25 cellular contexts compared by ENCODE assay signal in the genomic region with DNA sequence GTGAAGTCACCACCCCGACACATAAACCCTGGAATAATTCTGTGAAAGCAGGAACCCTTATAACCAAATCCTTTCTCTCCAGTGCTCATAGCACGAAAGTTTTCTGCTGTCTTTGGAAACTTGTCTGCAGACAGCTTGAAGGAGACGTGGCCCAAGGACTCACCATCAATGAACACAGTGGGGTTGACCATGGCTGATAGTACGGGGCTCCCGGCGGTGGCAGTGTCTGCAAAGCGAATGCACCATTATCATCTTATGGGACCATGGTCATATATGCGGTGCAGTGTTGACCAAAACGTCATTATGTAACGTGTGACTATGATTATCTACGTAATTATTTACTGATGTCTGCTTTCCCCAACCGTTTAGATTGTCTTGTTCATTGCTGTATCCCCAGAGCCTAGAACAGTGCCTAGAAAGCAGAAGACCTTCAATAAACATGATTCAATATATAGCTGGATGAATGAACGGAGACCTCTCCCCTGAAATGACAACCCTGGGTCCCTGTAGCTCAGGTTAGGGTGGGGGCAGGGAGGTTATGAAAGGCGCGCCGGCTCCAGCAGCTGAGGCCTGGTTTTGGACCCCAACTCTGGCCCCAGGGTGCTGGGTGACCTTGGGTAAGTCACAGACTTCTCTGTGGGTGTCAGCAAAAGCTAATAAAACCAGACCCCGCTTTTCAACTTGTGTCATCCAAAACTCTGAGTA.
"Had no signal": no experiment of that assay in that cellular context is flagged by ENCODE, and none has a peak within 500 bp of the region (broad histone marks: within the 10 kb centered on the region; RNA-seq: fewer than 3 reads in every experiment).

No MANE protein-coding gene starts in this region.

- H3K27ac Mint-ChIP-seq: activated B cell treated with CpG ODN at 0.5 μM for 24 hours; activated CD8-positive, alpha-beta memory T cell treated with anti-CD3 and anti-CD28 coated beads, Interleukin-2, amount 10 ng/mL, durations not matched to agents 7 days and 5 days; activated CD8-positive, alpha-beta T cell treated with anti-CD3 and anti-CD28 coated beads for 36 hours; activated naive CD8-positive, alpha-beta T cell; activated T-cell treated with anti-CD3 and anti-CD28 coated beads, Interleukin-2, amount 50 U/mL, for 72 hours; nephron progenitor cell; stimulated activated naive B cell treated with anti-CD40 and anti-IgM and Interleukin-4, amounts not matched to agents 10 μg/mL and 1 μg/mL and 100 μg/mL, for 72 hours; T-helper 2 cell treated with Interferon-gamma antibody and Interleukin-4, amounts not matched to agents 5 μg/mL and 100 μg/mL, for 36 hours had no signal

- H3K4me1 ChIP-seq: colonic mucosa, esophagus squamous epithelium, pancreas, psoas muscle, stomach, suprapubic skin, tibial artery had no signal

- H3K4me1 Mint-ChIP-seq: activated B cell treated with CpG ODN at 0.5 μM for 24 hours; activated CD8-positive, alpha-beta memory T cell treated with anti-CD3 and anti-CD28 coated beads, Interleukin-2, amount 10 ng/mL, durations not matched to agents 7 days and 5 days; stimulated activated naive B cell treated with anti-CD40 and anti-IgM and Interleukin-4, amounts not matched to agents 10 μg/mL and 1 μg/mL and 100 μg/mL, for 72 hours had no signal

- H3K4me3 Mint-ChIP-seq: activated B cell treated with CpG ODN at 0.5 μM for 24 hours; activated CD8-positive, alpha-beta memory T cell treated with anti-CD3 and anti-CD28 coated beads, Interleukin-2, amount 10 ng/mL, durations not matched to agents 7 days and 5 days; activated CD8-positive, alpha-beta T cell treated with anti-CD3 and anti-CD28 coated beads for 36 hours; activated naive CD8-positive, alpha-beta T cell; activated T-cell treated with anti-CD3 and anti-CD28 coated beads, Interleukin-2, amount 50 U/mL, for 72 hours; nephron progenitor cell; stimulated activated naive B cell treated with anti-CD40 and anti-IgM and Interleukin-4, amounts not matched to agents 10 μg/mL and 1 μg/mL and 100 μg/mL, for 72 hours; T-helper 2 cell treated with Interferon-gamma antibody and Interleukin-4, amounts not matched to agents 5 μg/mL and 100 μg/mL, for 36 hours had no signal

- H3K27me3 Mint-ChIP-seq: activated naive CD8-positive, alpha-beta T cell had no signal

- H3K36me3 ChIP-seq: colonic mucosa, esophagus squamous epithelium, pancreas, stomach, suprapubic skin, tibial artery had no signal

- H3K27me3 ChIP-seq: colonic mucosa, pancreas had no signal

- H3K4me3 ChIP-seq: colonic mucosa, esophagus squamous epithelium, pancreas, psoas muscle, stomach, suprapubic skin, tibial artery had no signal

- H3K9me3 Mint-ChIP-seq: activated B cell treated with CpG ODN at 0.5 μM for 24 hours; activated CD8-positive, alpha-beta T cell treated with anti-CD3 and anti-CD28 coated beads for 36 hours; activated T-cell treated with anti-CD3 and anti-CD28 coated beads, Interleukin-2, amount 50 U/mL, for 72 hours; nephron progenitor cell; stimulated activated naive B cell treated with anti-CD40 and anti-IgM and Interleukin-4, amounts not matched to agents 10 μg/mL and 1 μg/mL and 100 μg/mL, for 72 hours; T-helper 2 cell treated with Interferon-gamma antibody and Interleukin-4, amounts not matched to agents 5 μg/mL and 100 μg/mL, for 36 hours had no signal

- H3K36me3 Mint-ChIP-seq: activated CD8-positive, alpha-beta memory T cell treated with anti-CD3 and anti-CD28 coated beads, Interleukin-2, amount 10 ng/mL, durations not matched to agents 7 days and 5 days; activated naive CD8-positive, alpha-beta T cell; stimulated activated naive B cell treated with anti-CD40 and anti-IgM and Interleukin-4, amounts not matched to agents 10 μg/mL and 1 μg/mL and 100 μg/mL, for 72 hours had no signal

- H3K27ac ChIP-seq: colonic mucosa, epithelial cell of prostate, esophagus squamous epithelium, pancreas, psoas muscle, stomach, suprapubic skin, tibial artery had no signal

- ATAC-seq: activated CD8-positive, alpha-beta memory T cell treated with anti-CD3 and anti-CD28 coated beads, Interleukin-2, amount 10 ng/mL, durations not matched to agents 7 days and 5 days; activated CD8-positive, alpha-beta T cell treated with anti-CD3 and anti-CD28 coated beads for 36 hours; activated T-cell treated with anti-CD3 and anti-CD28 coated beads, Interleukin-2, amount 50 U/mL, for 72 hours; psoas muscle; stimulated activated naive B cell treated with anti-CD40 and anti-IgM and Interleukin-4, amounts not matched to agents 10 μg/mL and 1 μg/mL and 100 μg/mL, for 72 hours had no signal

- H3K9me3 ChIP-seq: colonic mucosa, esophagus squamous epithelium, pancreas, psoas muscle, stomach, suprapubic skin had no signal

- DNase-seq: activated B cell treated with CpG ODN at 0.5 μM for 24 hours; activated CD4-positive, alpha-beta T cell treated with anti-CD3 and anti-CD28 coated beads, Interleukin-2, amount 50 U/mL, for 1 hour; activated CD8-positive, alpha-beta memory T cell treated with anti-CD3 and anti-CD28 coated beads, Interleukin-2, amount 10 ng/mL, durations not matched to agents 7 days and 5 days; activated CD8-positive, alpha-beta T cell treated with anti-CD3 and anti-CD28 coated beads for 36 hours; activated naive CD4-positive, alpha-beta T cell treated with Interleukin-2 at 50 U/mL for 16 hours; activated T-cell treated with anti-CD3 and anti-CD28 coated beads for 4 hours; activated T-cell treated with anti-CD3 and anti-CD28 coated beads, Interleukin-2, amount 50 U/mL, for 72 hours; anterior cingulate cortex; colonic mucosa; effector CD8-positive, alpha-beta T cell; esophagus squamous epithelium; foreskin melanocyte; nephron progenitor cell; pancreas; psoas muscle; stimulated activated CD4-positive, alpha-beta T cell treated with anti-CD3 and anti-CD28 coated beads, Interleukin-15, amount 100 ng/mL, for 24 hours; stimulated activated CD4-positive, alpha-beta T cell treated with anti-CD3 and anti-CD28 coated beads, Interleukin-2, amount 100 ng/mL, for 24 hours; stimulated activated naive B cell treated with anti-CD40 and anti-IgM and Interleukin-4, amounts not matched to agents 10 μg/mL and 1 μg/mL and 100 μg/mL, for 72 hours; T-helper 1 cell; tibial artery had no signal
